Comparison of ENCODE assay signal across 13 cellular contexts in genomic region chr3:106719583-106719982, GRCh38.
A peak's percentile ranks its signal among the peaks of the same experiment; 100 is the strongest.
DNase-seq lines count a peak whose midpoint lies in the region; ATAC-seq and TF ChIP-seq lines count a peak whose summit lies in the region.
"Had no signal": no experiment of that assay in that cellular context is flagged by ENCODE, and none has a peak within 500 bp of the region (broad histone marks: within the 10 kb centered on the region; RNA-seq: fewer than 3 reads in every experiment).

No MANE protein-coding gene starts in this region.

- H3K27ac Mint-ChIP-seq in HFFc6: peak overlapping the region; percentile 17; the same call in 1 of the 2 replicates
- H3K27ac Mint-ChIP-seq: CD14-positive monocyte; CD8-positive, alpha-beta T cell had no signal

- peaks cover 12% of the 10 kb centered on the region for H3K9me3 Mint-ChIP-seq in HFFc6
- H3K9me3 Mint-ChIP-seq: CD8-positive, alpha-beta T cell had no signal

- intact Hi-C loops in left ventricle myocardium superior (cut with micrococcal nuclease) (no loop called here), breast epithelium (cut with DNase I; ENCODE audit: low total_unique reads) (no loop called here)

- H3K4me3 ChIP-seq in ACC112 (ENCODE audit: low read depth, low read length) (no peak overlapping the region), adipocyte (ENCODE audit: low read length) (peak overlapping the region; percentile 50), breast epithelium (no peak overlapping the region)

- H3K79me2 ChIP-seq in ACC112 (ENCODE audit: control insufficient read depth, insufficient read depth, low read length, unreplicated experiment): no peaks in the 10 kb centered on the region

- H3K27me3 ChIP-seq in ACC112 (ENCODE audit: insufficient read depth, low read length) (no peaks in the 10 kb centered on the region), adipocyte (replicated peaks; ENCODE audit: control insufficient read depth, insufficient read depth, low read length) (no peaks in the 10 kb centered on the region), breast epithelium (no peaks in the 10 kb centered on the region)

- no peak overlapping the region for H3K27ac ChIP-seq in ACC112 (ENCODE audit: low read depth, low read length)
- H3K27ac ChIP-seq in breast epithelium: no peak overlapping the region

- peaks cover 5% of the 10 kb centered on the region for H3K9me3 ChIP-seq in adipocyte (ENCODE audit: control insufficient read depth, low read length)
- peaks cover 4 to 8% of the 10 kb centered on the region in 2 donors for H3K9me3 ChIP-seq in breast epithelium

- peak overlapping the region; percentile 4 for H2AFZ ChIP-seq in ACC112 (ENCODE audit: low read length, unreplicated experiment)

- no peaks in the 10 kb centered on the region for H3K27me3 Mint-ChIP-seq in HFFc6 (ENCODE audit: insufficient read depth)

- H3K36me3 ChIP-seq in ACC112 (ENCODE audit: insufficient read depth, low read length) (no peaks in the 10 kb centered on the region), adipocyte (ENCODE audit: control insufficient read depth, insufficient read depth, low read length, severe bottlenecking) (no peaks in the 10 kb centered on the region), breast epithelium (no peaks in the 10 kb centered on the region)

- ATAC-seq in left ventricle myocardium superior: no peak
- ATAC-seq: CD8-positive, alpha-beta T cell had no signal

- peaks cover 17% of the 10 kb centered on the region for H3K4me1 Mint-ChIP-seq in HFFc6 (ENCODE audit: low read depth)
- H3K4me1 Mint-ChIP-seq: CD14-positive monocyte had no signal

- H3K4me1 ChIP-seq in ACC112 (ENCODE audit: control insufficient read depth, insufficient read depth, low read length, unreplicated experiment): peaks cover 11% of the 10 kb centered on the region
- peaks cover 13% of the 10 kb centered on the region for H3K4me1 ChIP-seq in adipocyte (ENCODE audit: control insufficient read depth, insufficient read depth, low read length)
- no peaks in the 10 kb centered on the region for H3K4me1 ChIP-seq in breast epithelium

- no peak overlapping the region for H3K9ac ChIP-seq in adipocyte (ENCODE audit: low read length)

- DNase-seq in HFFc6 (no peak), adipocyte (ENCODE audit: low read depth) (peak; percentile 34), renal cortical epithelial cell (ENCODE audit: low read depth) (peak; percentile 54), amygdala (lab: John Stamatoyannopoulos, UW) (no peak), left ventricle myocardium superior (no peak), breast epithelium (ENCODE audit: low spot score in 2 of 2) (no peak)
- DNase-seq: CD8-positive, alpha-beta T cell; DMS153; DMS79 treated with DMSO at 0.1 percent for 48 hours; GF-D8; H7 had no signal

- TF ChIP-seq POLR2A in breast epithelium (IDR thresholded peaks at IDR 0.05): no peak

- no peak overlapping the region for H3K4me3 Mint-ChIP-seq in HFFc6
- H3K4me3 Mint-ChIP-seq: CD14-positive monocyte; CD8-positive, alpha-beta T cell had no signal

- peaks cover 21% of the 10 kb centered on the region for H3K36me3 Mint-ChIP-seq in HFFc6 (ENCODE audit: low read depth)
- H3K36me3 Mint-ChIP-seq: CD14-positive monocyte; CD8-positive, alpha-beta T cell had no signal

- no peak for TF ChIP-seq CTCF in HFFc6 (IDR thresholded peaks at IDR 0.05)
- TF ChIP-seq CTCF in breast epithelium (IDR thresholded peaks at IDR 0.05): no peak

Comparison
In these comparisons a context has a peak if more than half of its experiments do, and no peak if none do; other contexts are left out.
1. DNase-seq: peak in adipocyte (single experiment) and renal cortical epithelial cell (single experiment); none in HFFc6 (single experiment), amygdala (0 of 56), left ventricle myocardium superior (single experiment) and breast epithelium (0 of 2).